Comparison of ENCODE assay signal across 27 cellular contexts in genomic region chrX:2735270-2735669, GRCh38. TPM values are rescaled to one million over a fixed set of nuclear protein-coding genes. Genes with fewer than 3 reads are reported as not detected.
"Had no signal": no experiment of that assay in that cellular context is flagged by ENCODE, and none has a peak within 500 bp of the region (broad histone marks: within the 10 kb centered on the region; RNA-seq: fewer than 3 reads in every experiment).

No MANE protein-coding gene starts in this region.

- H3K36me3 ChIP-seq: ovary had no signal

- DNase-seq: cortex of kidney; effector memory CD8-positive, alpha-beta T cell; hypothalamus; immature natural killer cell; islet precursor cell; kidney glomerular epithelial cell; left colon; left ventricle myocardium superior; natural killer cell; occipital lobe; ovary; posterior cingulate gyrus; psoas muscle; right cardiac atrium; spleen; stimulated activated CD4-positive, alpha-beta T cell treated with anti-CD3 and anti-CD28 coated beads, Interleukin-4, amount 100 ng/mL, for 4 hours; stimulated activated naive B cell treated with anti-CD40 and anti-IgM and Interleukin-4, amounts not matched to agents 10 μg/mL and 1 μg/mL and 100 μg/mL, for 72 hours; transverse colon had no signal

- H3K27ac ChIP-seq: ovary, psoas muscle, skin epidermis, spleen, thoracic aorta, transverse colon, vagina had no signal

- H3K4me3 ChIP-seq: lung, ovary, psoas muscle, skin epidermis, spleen, thoracic aorta, transverse colon, vagina had no signal

- H3K27me3 Mint-ChIP-seq: effector memory CD8-positive, alpha-beta T cell; memory B cell; stimulated activated naive B cell treated with anti-CD40 and anti-IgM and Interleukin-4, amounts not matched to agents 10 μg/mL and 1 μg/mL and 100 μg/mL, for 72 hours; stimulated activated naive CD8-positive, alpha-beta T cell treated with anti-CD3 and anti-CD28 coated beads, Interleukin-15, Interleukin-2, amounts not matched to agents 100 ng/mL and 50 ng/mL, for 24 hours had no signal

- H3K27ac Mint-ChIP-seq: memory B cell; natural killer cell; stimulated activated naive B cell treated with anti-CD40 and anti-IgM and Interleukin-4, amounts not matched to agents 10 μg/mL and 1 μg/mL and 100 μg/mL, for 72 hours; stimulated activated naive CD8-positive, alpha-beta T cell treated with anti-CD3 and anti-CD28 coated beads, Interleukin-15, Interleukin-2, amounts not matched to agents 100 ng/mL and 50 ng/mL, for 24 hours had no signal

- H3K9me3 Mint-ChIP-seq: effector memory CD8-positive, alpha-beta T cell; immature natural killer cell; memory B cell; natural killer cell; stimulated activated naive CD8-positive, alpha-beta T cell treated with anti-CD3 and anti-CD28 coated beads, Interleukin-15, Interleukin-2, amounts not matched to agents 100 ng/mL and 50 ng/mL, for 24 hours had no signal

- H3K27me3 ChIP-seq: ovary, spleen, transverse colon, vagina had no signal

- H3K4me3 Mint-ChIP-seq: effector memory CD8-positive, alpha-beta T cell; memory B cell; natural killer cell; stimulated activated naive B cell treated with anti-CD40 and anti-IgM and Interleukin-4, amounts not matched to agents 10 μg/mL and 1 μg/mL and 100 μg/mL, for 72 hours; stimulated activated naive CD8-positive, alpha-beta T cell treated with anti-CD3 and anti-CD28 coated beads, Interleukin-15, Interleukin-2, amounts not matched to agents 100 ng/mL and 50 ng/mL, for 24 hours had no signal

- ATAC-seq: effector memory CD8-positive, alpha-beta T cell; left colon; left ventricle myocardium superior; natural killer cell; psoas muscle; right cardiac atrium; stimulated activated naive B cell treated with anti-CD40 and anti-IgM and Interleukin-4, amounts not matched to agents 10 μg/mL and 1 μg/mL and 100 μg/mL, for 72 hours had no signal

- H3K4me1 ChIP-seq: psoas muscle, spleen, transverse colon, vagina had no signal

- H3K9me3 ChIP-seq: ovary, psoas muscle, spleen, thoracic aorta, transverse colon, vagina had no signal

- H3K4me1 Mint-ChIP-seq: stimulated activated naive B cell treated with anti-CD40 and anti-IgM and Interleukin-4, amounts not matched to agents 10 μg/mL and 1 μg/mL and 100 μg/mL, for 72 hours had no signal

- FAIRE-seq: endometrium had no signal

RNA-seq across cellular contexts. Expression of gene XG, which starts 16.6 kb away (rescaled TPM):
- total RNA-seq: frontal cortex, occipital lobe, renal cortical epithelial cell had no signal
- polyA plus RNA-seq: immature natural killer cell had no signal
